22 cellular contexts compared by ENCODE assay signal in the genomic region with DNA sequence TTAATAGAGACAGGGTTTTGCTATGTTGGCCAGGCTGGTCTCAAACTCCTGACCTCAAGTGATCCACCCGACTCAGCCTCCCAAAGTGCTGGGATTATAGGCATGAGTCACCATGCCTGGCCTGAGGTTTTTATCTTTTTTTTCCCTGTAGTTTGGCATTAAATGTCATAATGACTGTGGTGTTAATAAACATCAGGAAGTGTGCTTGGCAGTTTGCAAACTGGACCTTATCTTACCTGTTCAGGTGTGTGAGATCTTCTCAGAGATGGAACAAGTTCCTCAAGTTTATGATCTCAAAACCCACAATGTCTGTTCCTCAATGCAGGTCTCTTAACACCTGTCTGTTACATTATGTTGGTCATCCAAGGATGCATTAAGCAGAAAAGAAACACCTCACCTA.
DNase-seq lines count a peak whose midpoint lies in the region; ATAC-seq, FAIRE-seq and TF ChIP-seq lines count a peak whose summit lies in the region.
"Had no signal": no experiment of that assay in that cellular context is flagged by ENCODE, and none has a peak within 500 bp of the region (broad histone marks: within the 10 kb centered on the region; RNA-seq: fewer than 3 reads in every experiment).

No MANE protein-coding gene starts in this region.

- FAIRE-seq in bronchial epithelial cell (lab: Jason Lieb, UNC): no peak
- FAIRE-seq: colon, endometrium had no signal

- H3K4me1 Mint-ChIP-seq in IgD-negative memory B cell (peaks cover 54 to 66% (median 63%) of the 10 kb centered on the region in 3 donors), GM23338 (peaks cover 23% of the 10 kb centered on the region)

- no peaks in the 10 kb centered on the region for H3K27me3 Mint-ChIP-seq in IgD-negative memory B cell
- no peaks in the 10 kb centered on the region for H3K27me3 Mint-ChIP-seq in GM23338 (ENCODE audit: insufficient read depth, low read depth, poor library complexity)
- H3K27me3 Mint-ChIP-seq: activated naive CD8-positive, alpha-beta T cell had no signal

- H3K4me2 ChIP-seq in GM23338: no peak overlapping the region

- H3K27ac Mint-ChIP-seq in IgD-negative memory B cell (peak overlapping the region; percentile 67 to 92 (median 87)), GM23338 (no peak overlapping the region)
- H3K27ac Mint-ChIP-seq: activated naive CD8-positive, alpha-beta T cell had no signal

- no peak for TF ChIP-seq POLR2A in prostate gland (IDR thresholded peaks at IDR 0.05)

- ATAC-seq in HG03457 (IDR thresholded peaks at IDR 0.05; ENCODE audit: unreplicated experiment) (no peak), GM19324 (IDR thresholded peaks at IDR 0.05; ENCODE audit: low FRiP score, unreplicated experiment) (no peak), GM23338 (no peak)

- TF ChIP-seq CTCF in bronchial epithelial cell (IDR thresholded peaks at IDR 0.05; ENCODE audit: insufficient read depth, low read length, severe bottlenecking): no peak
- no peak for TF ChIP-seq CTCF in prostate gland (IDR thresholded peaks at IDR 0.05)
- TF ChIP-seq CTCF in GM23338 (conservative IDR thresholded peaks at IDR 0.05; ENCODE audit: low read depth in 2 of 2): no peak

- DNase-seq in DMS53 (lab: John Stamatoyannopoulos, UW): peak; percentile 17
- DNase-seq in DMS53 treated with DMSO at 0.1 percent for 48 hours (lab: John Stamatoyannopoulos, UW; ENCODE audit: unreplicated experiment): no peak
- DNase-seq in bronchial epithelial cell (ENCODE audit: low read depth): peak; percentile 37
- DNase-seq in prostate gland (ENCODE audit: low spot score): no peak
- DNase-seq in GM23338 (ENCODE audit: low spot score): no peak
- DNase-seq: 8988T; activated CD4-positive, alpha-beta T cell treated with anti-CD3 and anti-CD28 coated beads for 48 hours; BE2C; DMS 273 treated with DMSO at 0.1 percent for 48 hours; foreskin fibroblast; KG1; kidney glomerular epithelial cell; NCI-H1105; NCI-H526 treated with DMSO at 0.1 percent for 48 hours; testis had no signal

- H3K27me3 ChIP-seq in bronchial epithelial cell (ENCODE audit: control insufficient read depth, insufficient read depth, low read length): no peaks in the 10 kb centered on the region
- H3K27me3 ChIP-seq in prostate gland (replicated peaks; ENCODE audit: insufficient read depth): no peaks in the 10 kb centered on the region
- H3K27me3 ChIP-seq in GM23338 (ENCODE audit: insufficient read depth): no peaks in the 10 kb centered on the region
- H3K27me3 ChIP-seq: BE2C, testis had no signal

- H3K36me3 ChIP-seq in bronchial epithelial cell (ENCODE audit: control insufficient read depth, insufficient read depth, low read length): no peaks in the 10 kb centered on the region
- H3K36me3 ChIP-seq in prostate gland: no peaks in the 10 kb centered on the region
- H3K36me3 ChIP-seq in GM23338 (ENCODE audit: insufficient read depth): no peaks in the 10 kb centered on the region
- H3K36me3 ChIP-seq: BE2C had no signal

- no peaks in the 10 kb centered on the region for H3K79me2 ChIP-seq in GM23338 (replicated peaks; ENCODE audit: insufficient read depth)

- H3K4me3 Mint-ChIP-seq in IgD-negative memory B cell (peak overlapping the region in 1 of 4 donors; percentile 68), GM23338 (no peak overlapping the region)
- H3K4me3 Mint-ChIP-seq: activated naive CD8-positive, alpha-beta T cell had no signal

- peaks cover 12% of the 10 kb centered on the region for H3K4me1 ChIP-seq in prostate gland (replicated peaks)
- peaks cover 18% of the 10 kb centered on the region for H3K4me1 ChIP-seq in GM23338 (ENCODE audit: insufficient read depth)
- H3K4me1 ChIP-seq: BE2C had no signal

- H3F3A ChIP-seq in GM23338 (replicated peaks; ENCODE audit: low read depth): no peaks in the 10 kb centered on the region

- 19% methylated on average over 1 of the region's 1 CpG for whole genome bisulfite sequencing in prostate gland

- H2AFZ ChIP-seq in GM23338: no peak overlapping the region

- H3K9me2 ChIP-seq in GM23338 (ENCODE audit: insufficient read depth): no peaks in the 10 kb centered on the region

- peak overlapping the region; percentile 23 to 60 for H3K27ac ChIP-seq in prostate gland
- H3K27ac ChIP-seq in GM23338 (ENCODE audit: low read depth): no peak overlapping the region
- H3K27ac ChIP-seq: SK-N-MC had no signal

- no peak overlapping the region for H3K4me3 ChIP-seq in bronchial epithelial cell (ENCODE audit: low read depth, low read length)
- no peak overlapping the region for H3K4me3 ChIP-seq in prostate gland
- H3K4me3 ChIP-seq in GM23338: no peak overlapping the region
- H3K4me3 ChIP-seq: SK-N-MC, testis had no signal

- no peaks in the 10 kb centered on the region for H3K9me3 ChIP-seq in prostate gland
- H3K9me3 ChIP-seq: BE2C, testis had no signal

- H3K9me3 Mint-ChIP-seq in IgD-negative memory B cell (peaks cover 1 to 6% (median 1%) of the 10 kb centered on the region in 3 donors), GM23338 (no peaks in the 10 kb centered on the region)

- no peaks in the 10 kb centered on the region for H4K20me1 ChIP-seq in GM23338 (replicated peaks; ENCODE audit: insufficient read depth)

- H3K36me3 Mint-ChIP-seq in IgD-negative memory B cell (peaks cover 18% of the 10 kb centered on the region), GM23338 (ENCODE audit: low read depth) (no peaks in the 10 kb centered on the region; the same call in 2 of the 3 replicates)

- intact Hi-C loops in prostate gland (cut with DNase I): no loop called here

TF ChIP-seq in GM23338, 12 proteins besides CTCF, POLR2A, EP300 and RAD21 (continues in another document):
- TF ChIP-seq STAT1 (IDR thresholded peaks at IDR 0.05; ENCODE audit: unreplicated experiment): no peak
- TF ChIP-seq EZH2phosphoT487 (IDR thresholded peaks at IDR 0.05; ENCODE audit: unreplicated experiment): no peak
- no peak for TF ChIP-seq ETS1 (IDR thresholded peaks at IDR 0.05)
- no peak for TF ChIP-seq REST (IDR thresholded peaks at IDR 0.05; ENCODE audit: unreplicated experiment)
- TF ChIP-seq EZH2 (IDR thresholded peaks at IDR 0.05; ENCODE audit: low read depth, unreplicated experiment): no peak
- TF ChIP-seq ZNF331 (CRISPR knock-in tag; IDR thresholded peaks at IDR 0.05; ENCODE audit: low read depth): no peak
- TF ChIP-seq JUNB (IDR thresholded peaks at IDR 0.05; ENCODE audit: unreplicated experiment): no peak
- no peak for TF ChIP-seq CREB1 (CRISPR knock-in tag; IDR thresholded peaks at IDR 0.05; ENCODE audit: low read depth)
- no peak for TF ChIP-seq ZNF114 (CRISPR knock-in tag; IDR thresholded peaks at IDR 0.05)

Comparison
In these comparisons a context has a peak if more than half of its experiments do, and no peak if none do; other contexts are left out.
1. DNase-seq: peak in DMS53 (single experiment) and bronchial epithelial cell (single experiment); none in DMS53 treated with DMSO at 0.1 percent for 48 hours (single experiment), prostate gland (single experiment) and GM23338 (single experiment).